ENCODE assay signal across 14 cellular contexts in the genomic region with DNA sequence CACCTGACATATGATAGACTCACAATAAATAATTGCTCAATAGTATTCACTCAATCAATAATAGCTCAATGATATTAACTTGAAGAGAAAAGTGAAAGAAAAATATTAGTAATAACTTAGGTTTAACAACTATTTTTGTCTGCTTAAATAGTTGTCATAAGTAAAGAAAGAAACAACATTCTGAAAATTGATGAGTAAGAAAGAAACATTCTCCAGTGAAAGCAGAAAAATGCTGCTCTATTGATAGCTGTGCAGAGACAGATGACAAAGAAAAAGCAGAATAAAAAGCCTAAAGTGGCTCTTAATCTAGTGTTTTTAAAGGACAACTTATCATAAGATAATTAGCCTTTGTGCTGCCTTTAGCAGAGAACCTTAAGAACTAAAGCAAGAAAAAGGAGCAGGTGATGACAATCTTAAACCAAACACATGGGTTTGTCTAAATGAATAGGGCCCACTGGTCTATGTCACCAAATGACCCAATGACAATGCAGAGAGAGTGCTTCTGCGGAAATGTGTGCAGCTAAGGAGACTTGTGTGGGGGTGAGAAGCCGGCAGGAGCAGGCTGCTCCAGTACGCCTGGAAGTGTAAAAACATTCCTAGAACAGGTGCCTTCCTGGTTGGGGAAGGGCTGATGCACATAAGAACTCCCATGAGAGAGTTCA. TPM values are rescaled to one million over a fixed set of nuclear protein-coding genes. Genes with fewer than 3 reads are reported as not detected.
DNase-seq lines count a peak whose midpoint lies in the region; ATAC-seq and TF ChIP-seq lines count a peak whose summit lies in the region.
"Had no signal": no experiment of that assay in that cellular context is flagged by ENCODE, and none has a peak within 500 bp of the region (broad histone marks: within the 10 kb centered on the region; RNA-seq: fewer than 3 reads in every experiment).

No MANE protein-coding gene starts in this region.

- TF ChIP-seq CTCF in GM12865 (IDR thresholded peaks at IDR 0.05; ENCODE audit: insufficient read depth, low read depth, low read length, missing control alignments) (no peak), breast epithelium (IDR thresholded peaks at IDR 0.05) (no peak)

- no peaks in the 10 kb centered on the region for H3K9me3 ChIP-seq in breast epithelium
- H3K9me3 ChIP-seq: A549, lower lobe of right lung had no signal

- H3K4me1 ChIP-seq in breast epithelium = no peaks in the 10 kb centered on the region
- H3K4me1 ChIP-seq: A549, lower lobe of right lung had no signal

- ATAC-seq in GM19351 (IDR thresholded peaks at IDR 0.05; ENCODE audit: unreplicated experiment) = peak; percentile 77
- peak; percentile 69 for ATAC-seq in HG02798 (IDR thresholded peaks at IDR 0.05; ENCODE audit: poor library complexity, unreplicated experiment)
- peak; percentile 83 for ATAC-seq in HG03442 (IDR thresholded peaks at IDR 0.05; ENCODE audit: unreplicated experiment)
- ATAC-seq in esophagus mucosa = no peak
- no peak for ATAC-seq in GM21737 (IDR thresholded peaks at IDR 0.05; ENCODE audit: unreplicated experiment)
- ATAC-seq: A549, lower lobe of right lung had no signal

- no peaks in the 10 kb centered on the region for H3K27me3 ChIP-seq in breast epithelium

- no peaks in the 10 kb centered on the region for H3K36me3 ChIP-seq in breast epithelium
- H3K36me3 ChIP-seq: lower lobe of right lung had no signal

- intact Hi-C loops in breast epithelium (cut with DNase I; ENCODE audit: low total_unique reads) = no loop called here

- H3K27ac ChIP-seq in breast epithelium = no peak overlapping the region
- H3K27ac ChIP-seq: A549, lower lobe of right lung, VCaP had no signal

- DNase-seq in GM12865 (ENCODE audit: low read depth) (peak; percentile 41), breast epithelium (ENCODE audit: low spot score in 2 of 2) (no peak), COLO829 (ENCODE audit: low spot score) (no peak)
- DNase-seq: central memory CD4-positive, alpha-beta T cell; HFFc6; lower lobe of right lung; stimulated activated CD4-positive, alpha-beta T cell treated with anti-CD3 and anti-CD28 coated beads, Interleukin-15, amount 100 ng/mL, for 24 hours had no signal

- no peak overlapping the region for H3K4me3 ChIP-seq in GM12865 (ENCODE audit: low read depth, low read length)
- no peak overlapping the region for H3K4me3 ChIP-seq in breast epithelium
- H3K4me3 ChIP-seq: A549, lower lobe of right lung had no signal

- no peak for TF ChIP-seq POLR2A in breast epithelium (IDR thresholded peaks at IDR 0.05)

RNA-seq across cellular contexts. Expression of a gene that starts 13.2 kb away (rescaled TPM):
- total RNA-seq in esophagus mucosa = 18.7 TPM
- 1 to 10 TPM; 1.6 to 3.8 (median 3.6) TPM for total RNA-seq in breast epithelium
- total RNA-seq: HFFc6 had no signal

Comparison
In these comparisons a context has a peak if more than half of its experiments do, and no peak if none do; other contexts are left out.
1. ATAC-seq: peak in GM19351 (single experiment), HG02798 (single experiment) and HG03442 (single experiment); none in esophagus mucosa (single experiment) and GM21737 (single experiment).